Comparison of ENCODE assay signal across 13 cellular contexts in genomic region chr12:23771230-23771949, GRCh38.
A peak's percentile ranks its signal among the peaks of the same experiment; 100 is the strongest.
DNase-seq lines count a peak whose midpoint lies in the region; ATAC-seq and TF ChIP-seq lines count a peak whose summit lies in the region.
"Had no signal": no experiment of that assay in that cellular context is flagged by ENCODE, and none has a peak within 500 bp of the region (broad histone marks: within the 10 kb centered on the region; RNA-seq: fewer than 3 reads in every experiment).

No MANE protein-coding gene starts in this region.

- no peaks in the 10 kb centered on the region for H3K27me3 ChIP-seq in breast epithelium
- H3K27me3 ChIP-seq in upper lobe of left lung = no peaks in the 10 kb centered on the region
- H3K27me3 ChIP-seq: neutrophil, stomach had no signal

- H3K9me3 Mint-ChIP-seq in MCF 10A (ENCODE audit: unreplicated experiment) = no peaks in the 10 kb centered on the region
- no peaks in the 10 kb centered on the region for H3K9me3 Mint-ChIP-seq in stimulated activated naive CD8-positive, alpha-beta T cell treated with anti-CD3 and anti-CD28 coated beads, Interleukin-15, amount 100 ng/mL, for 72 hours

- no peak overlapping the region for H3K27ac Mint-ChIP-seq in MCF 10A (ENCODE audit: low read depth, unreplicated experiment)
- no peak overlapping the region for H3K27ac Mint-ChIP-seq in stimulated activated naive CD8-positive, alpha-beta T cell treated with anti-CD3 and anti-CD28 coated beads, Interleukin-15, amount 100 ng/mL, for 72 hours

- ATAC-seq in upper lobe of left lung (ENCODE audit: low FRiP score in 2 of 2) = peak; percentile 22 to 57
- ATAC-seq in stimulated activated naive CD8-positive, alpha-beta T cell treated with anti-CD3 and anti-CD28 coated beads, Interleukin-15, amount 100 ng/mL, for 72 hours = no peak

- POLR2A ChIA-PET in MCF 10A (lab: Yijun Ruan, JAX) = no interaction called here

- peaks cover 38% of the 10 kb centered on the region for H3K27me3 Mint-ChIP-seq in MCF 10A (ENCODE audit: insufficient read depth, unreplicated experiment)
- H3K27me3 Mint-ChIP-seq in stimulated activated naive CD8-positive, alpha-beta T cell treated with anti-CD3 and anti-CD28 coated beads, Interleukin-15, amount 100 ng/mL, for 72 hours = no peaks in the 10 kb centered on the region

- H3K27ac ChIP-seq in breast epithelium = peak overlapping the region; percentile 19 to 57
- H3K27ac ChIP-seq in mesodermal cell (ENCODE audit: low read depth, low read length, severe bottlenecking) = peak overlapping the region; percentile 19
- no peak overlapping the region for H3K27ac ChIP-seq in upper lobe of left lung
- H3K27ac ChIP-seq: neutrophil, stomach, VCaP had no signal

- WGBS in mesodermal cell (ENCODE audit: insufficient coverage in 2 of 2), 2 experiments = 74 to 83% methylated on average over 5 of the region's 5 CpGs
- 62 to 79% methylated on average over 5 of the region's 5 CpGs for WGBS in upper lobe of left lung, 2 donors

- CTCF ChIA-PET in MCF 10A (lab: Yijun Ruan, JAX) = no interaction called here

- no peaks in the 10 kb centered on the region for H3K9me3 ChIP-seq in breast epithelium
- no peaks in the 10 kb centered on the region for H3K9me3 ChIP-seq in mesodermal cell (ENCODE audit: control insufficient read depth, low read length)
- no peaks in the 10 kb centered on the region for H3K9me3 ChIP-seq in upper lobe of left lung
- H3K9me3 ChIP-seq: neutrophil, stomach had no signal

- no peaks in the 10 kb centered on the region for H3K4me1 Mint-ChIP-seq in MCF 10A (ENCODE audit: insufficient read depth, unreplicated experiment)
- no peaks in the 10 kb centered on the region for H3K4me1 Mint-ChIP-seq in stimulated activated naive CD8-positive, alpha-beta T cell treated with anti-CD3 and anti-CD28 coated beads, Interleukin-15, amount 100 ng/mL, for 72 hours

- TF ChIP-seq POLR2A in breast epithelium (IDR thresholded peaks at IDR 0.05) = no peak
- TF ChIP-seq POLR2A in upper lobe of left lung (IDR thresholded peaks at IDR 0.05) = no peak

- H3K4me1 ChIP-seq in breast epithelium (no peaks in the 10 kb centered on the region), mesodermal cell (ENCODE audit: control insufficient read depth, insufficient read depth, low read length, poor library complexity, severe bottlenecking) (peaks cover 10% of the 10 kb centered on the region), upper lobe of left lung (no peaks in the 10 kb centered on the region)

- no TSS peak for BruUV-seq in MCF 10A (replicated peaks; lab: Mats Ljungman, UMichigan)

- intact Hi-C loops in breast epithelium (cut with DNase I; ENCODE audit: low total_unique reads) = no loop called here
- intact Hi-C loops in MCF 10A (cut with micrococcal nuclease) = no loop called here

- DNase-seq in breast epithelium (ENCODE audit: low spot score in 2 of 2) = peak in 1 of 2 donors; percentile 51
- no peak for DNase-seq in MCF 10A (ENCODE audit: unreplicated experiment)
- peak; percentile 81 for DNase-seq in foreskin melanocyte
- no peak for DNase-seq in upper lobe of left lung
- no peak for DNase-seq in activated naive CD4-positive, alpha-beta T cell treated with Interleukin-2 at 50 U/mL for 16 hours
- no peak for DNase-seq in SHP77 (lab: John Stamatoyannopoulos, UW)
- no peak for DNase-seq in stimulated activated naive CD8-positive, alpha-beta T cell treated with anti-CD3 and anti-CD28 coated beads, Interleukin-15, amount 100 ng/mL, for 72 hours
- DNase-seq: activated T-cell treated with anti-CD3 and anti-CD28 coated beads, Interleukin-2, amount 50 U/mL, for 1 hour; stomach had no signal

- H3K36me3 ChIP-seq in breast epithelium (no peaks in the 10 kb centered on the region), mesodermal cell (ENCODE audit: control insufficient read depth, insufficient read depth, low read length) (no peaks in the 10 kb centered on the region), upper lobe of left lung (no peaks in the 10 kb centered on the region)
- H3K36me3 ChIP-seq: HAP-1, neutrophil, stomach had no signal

- TF ChIP-seq EP300 in upper lobe of left lung (IDR thresholded peaks at IDR 0.05) = no peak

- H3K4me3 Mint-ChIP-seq in MCF 10A (ENCODE audit: unreplicated experiment) = no peak overlapping the region
- no peak overlapping the region for H3K4me3 Mint-ChIP-seq in stimulated activated naive CD8-positive, alpha-beta T cell treated with anti-CD3 and anti-CD28 coated beads, Interleukin-15, amount 100 ng/mL, for 72 hours

- no peak for TF ChIP-seq CTCF in breast epithelium (IDR thresholded peaks at IDR 0.05)
- no peak for TF ChIP-seq CTCF in MCF 10A (IDR thresholded peaks at IDR 0.05; ENCODE audit: unreplicated experiment)
- TF ChIP-seq CTCF in upper lobe of left lung (IDR thresholded peaks at IDR 0.05) = no peak

- no peaks in the 10 kb centered on the region for H3K36me3 Mint-ChIP-seq in MCF 10A (ENCODE audit: insufficient read depth, unreplicated experiment)

- H3K4me3 ChIP-seq in breast epithelium (no peak overlapping the region), mesodermal cell (ENCODE audit: extremely low read depth, insufficient read depth, low read length, poor library complexity, severe bottlenecking) (no peak overlapping the region), upper lobe of left lung (no peak overlapping the region)
- H3K4me3 ChIP-seq: HAP-1, stomach had no signal

Comparison
In these comparisons a context has a peak if more than half of its experiments do, and no peak if none do; other contexts are left out.
1. H3K27ac ChIP-seq: peak in breast epithelium (2 of 2) and mesodermal cell (single experiment); none in upper lobe of left lung (0 of 4).